Comparison of ENCODE assay signal across 16 cellular contexts in the genomic region with DNA sequence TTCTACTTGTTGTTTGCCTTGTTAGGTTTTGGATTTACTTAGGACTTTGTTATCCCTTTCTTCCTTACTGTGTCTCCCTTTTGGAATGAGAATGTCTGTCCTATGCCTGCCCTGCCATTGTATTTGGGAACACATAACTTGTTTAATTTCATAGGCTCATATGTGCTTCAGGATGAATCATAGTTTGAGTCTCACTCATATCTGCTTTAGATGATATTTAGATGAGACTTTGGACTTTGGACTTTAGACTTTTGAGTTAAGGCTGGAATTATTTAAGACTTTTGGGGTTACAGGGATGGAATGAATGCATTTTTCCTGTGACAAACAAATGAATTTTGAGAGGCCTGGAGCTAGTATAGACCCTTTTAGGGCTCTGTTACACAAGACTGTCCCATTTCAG. TPM values are rescaled to one million over a fixed set of nuclear protein-coding genes. Genes with fewer than 3 reads are reported as not detected.
DNase-seq lines count a peak whose midpoint lies in the region; ATAC-seq lines count a peak whose summit lies in the region.
"Had no signal": no experiment of that assay in that cellular context is flagged by ENCODE, and none has a peak within 500 bp of the region (broad histone marks: within the 10 kb centered on the region; RNA-seq: fewer than 3 reads in every experiment).

No MANE protein-coding gene starts in this region.

- peak; percentile 18 for DNase-seq in DMS53 (lab: John Stamatoyannopoulos, UW)
- DNase-seq in DMS53 treated with DMSO at 0.1 percent for 48 hours (lab: John Stamatoyannopoulos, UW; ENCODE audit: unreplicated experiment) = no peak
- DNase-seq in SK-N-MC (ENCODE audit: low read depth, low spot score) = peak; percentile 35
- no peak for DNase-seq in left colon
- DNase-seq in DMS 273 treated with DMSO at 0.1 percent for 48 hours (lab: John Stamatoyannopoulos, UW) = no peak
- DNase-seq in activated naive CD8-positive, alpha-beta T cell treated with anti-CD3 and anti-CD28 coated beads, Interleukin-2, amount 50 U/mL, for 24 hours = no peak
- DNase-seq: Calu3; CD8-positive, alpha-beta T cell; DMS79 treated with DMSO at 0.1 percent for 48 hours; GF-D8; GOT3; H7; KG1 had no signal

- no peaks in the 10 kb centered on the region for H3K36me3 ChIP-seq in SK-N-MC (ENCODE audit: insufficient read depth, low read length)
- H3K36me3 ChIP-seq: BLaER1 had no signal

- no peaks in the 10 kb centered on the region for H3K27me3 Mint-ChIP-seq in activated naive CD8-positive, alpha-beta T cell treated with anti-CD3 and anti-CD28 coated beads, Interleukin-2, amount 50 U/mL, for 24 hours

- no peak overlapping the region for H3K4me3 ChIP-seq in SK-N-MC
- H3K4me3 ChIP-seq: BLaER1 had no signal

- ATAC-seq in left colon = peak; percentile 44
- ATAC-seq in activated naive CD8-positive, alpha-beta T cell treated with anti-CD3 and anti-CD28 coated beads, Interleukin-2, amount 50 U/mL, for 24 hours = no peak
- no peak for ATAC-seq in HG02870 (IDR thresholded peaks at IDR 0.05; ENCODE audit: unreplicated experiment)
- ATAC-seq: CD8-positive, alpha-beta T cell had no signal

- no peak overlapping the region for H3K4me3 Mint-ChIP-seq in activated naive CD8-positive, alpha-beta T cell treated with anti-CD3 and anti-CD28 coated beads, Interleukin-2, amount 50 U/mL, for 24 hours
- H3K4me3 Mint-ChIP-seq: CD8-positive, alpha-beta T cell had no signal

- no peaks in the 10 kb centered on the region for H3K9me3 ChIP-seq in SK-N-MC (ENCODE audit: low read depth, low read length)
- H3K9me3 ChIP-seq: BLaER1 had no signal

- H3K9ac ChIP-seq in SK-N-MC (ENCODE audit: insufficient read length) = no peak overlapping the region
- H3K9ac ChIP-seq: BLaER1 had no signal

- intact Hi-C loops in left colon (cut with DNase I, micrococcal nuclease) = no loop called here

- H3K27ac Mint-ChIP-seq in activated naive CD8-positive, alpha-beta T cell treated with anti-CD3 and anti-CD28 coated beads, Interleukin-2, amount 50 U/mL, for 24 hours = no peak overlapping the region
- H3K27ac Mint-ChIP-seq: CD8-positive, alpha-beta T cell had no signal

- H3K27ac ChIP-seq in SK-N-MC = no peak overlapping the region
- H3K27ac ChIP-seq: 22Rv1, BLaER1 had no signal

- no peaks in the 10 kb centered on the region for H3K4me1 Mint-ChIP-seq in activated naive CD8-positive, alpha-beta T cell treated with anti-CD3 and anti-CD28 coated beads, Interleukin-2, amount 50 U/mL, for 24 hours

- no peaks in the 10 kb centered on the region for H3K36me3 Mint-ChIP-seq in activated naive CD8-positive, alpha-beta T cell treated with anti-CD3 and anti-CD28 coated beads, Interleukin-2, amount 50 U/mL, for 24 hours (ENCODE audit: low read depth)
- H3K36me3 Mint-ChIP-seq: CD8-positive, alpha-beta T cell had no signal

- H3K9me3 Mint-ChIP-seq in activated naive CD8-positive, alpha-beta T cell treated with anti-CD3 and anti-CD28 coated beads, Interleukin-2, amount 50 U/mL, for 24 hours = no peaks in the 10 kb centered on the region
- H3K9me3 Mint-ChIP-seq: CD8-positive, alpha-beta T cell had no signal

RNA-seq across cellular contexts. Expression of a gene that starts 33.4 kb away (rescaled TPM):
- total RNA-seq in left colon = 10 to 100 TPM; 31.8 to 40.6 TPM

Comparison
In these comparisons a context has a peak if more than half of its experiments do, and no peak if none do; other contexts are left out.
1. DNase-seq: peak in DMS53 (single experiment) and SK-N-MC (single experiment); none in DMS53 treated with DMSO at 0.1 percent for 48 hours (single experiment), left colon (0 of 2), DMS 273 treated with DMSO at 0.1 percent for 48 hours (single experiment) and activated naive CD8-positive, alpha-beta T cell treated with anti-CD3 and anti-CD28 coated beads, Interleukin-2, amount 50 U/mL, for 24 hours (single experiment).